15 cellular contexts compared by ENCODE assay signal in genomic region chr4:123351713-123352112, GRCh38. TPM values are rescaled to one million over a fixed set of nuclear protein-coding genes. Genes with fewer than 3 reads are reported as not detected.
DNase-seq lines count a peak whose midpoint lies in the region; ATAC-seq and TF ChIP-seq lines count a peak whose summit lies in the region.
"Had no signal": no experiment of that assay in that cellular context is flagged by ENCODE, and none has a peak within 500 bp of the region (broad histone marks: within the 10 kb centered on the region; RNA-seq: fewer than 3 reads in every experiment).

No MANE protein-coding gene starts in this region.

- no peaks in the 10 kb centered on the region for H3K9me3 ChIP-seq in heart left ventricle
- no peaks in the 10 kb centered on the region for H3K9me3 ChIP-seq in hepatocyte (ENCODE audit: low read depth)
- H3K9me3 ChIP-seq in neuronal stem cell (replicated peaks in 1 of 2; ENCODE audit: control insufficient read depth in 2 of 2, insufficient read depth in 1 of 2, low read depth in 1 of 2, low read length in 2 of 2): peaks cover 2 to 12% of the 10 kb centered on the region in 2 donors
- H3K9me3 ChIP-seq in trophoblast cell (ENCODE audit: insufficient read depth, low read depth, low read length): no peaks in the 10 kb centered on the region
- H3K9me3 ChIP-seq: tibial artery had no signal

- H3K9me2 ChIP-seq in hepatocyte (replicated peaks; ENCODE audit: insufficient read depth): no peaks in the 10 kb centered on the region

- intact Hi-C loops in heart left ventricle (cut with DNase I): loop anchor here in 2 of 10 donors (5.0 kb wide), 2 partner anchors 36 to 46 kb away; partner anchors contain the start of gene SPRY1 (in 1 of the 2)
- intact Hi-C loops in Right ventricle myocardium inferior (cut with DNase I): loop anchor here (2.0 to 5.0 kb wide), 2 partner anchors 13 to 46 kb away; partner anchors contain the start of gene SPRY1

- no peak overlapping the region for H3K23ac ChIP-seq in neuronal stem cell (ENCODE audit: low read depth, low read length, poor library complexity)
- H3K23ac ChIP-seq in trophoblast cell (ENCODE audit: low read length): no peak overlapping the region

- H3K4me2 ChIP-seq in hepatocyte (peak overlapping the region; percentile 63), neuronal stem cell (ENCODE audit: insufficient read depth, low read length, poor library complexity, severe bottlenecking) (no peak overlapping the region), trophoblast cell (ENCODE audit: low read length) (no peak overlapping the region)
- H3K4me2 ChIP-seq: smooth muscle cell had no signal

- H2AK5ac ChIP-seq in neuronal stem cell (ENCODE audit: low read depth, low read length) (no peak overlapping the region), trophoblast cell (ENCODE audit: low read length) (no peak overlapping the region)

- no peak overlapping the region for H2BK5ac ChIP-seq in neuronal stem cell (ENCODE audit: low read length)
- H2BK5ac ChIP-seq in trophoblast cell (ENCODE audit: low read depth, low read length, poor library complexity): no peak overlapping the region

- DNase-seq in heart left ventricle: no peak
- DNase-seq in Right ventricle myocardium inferior (ENCODE audit: missing footprints): no peak
- DNase-seq in hepatocyte (ENCODE audit: low spot score): peak; percentile 56
- no peak for DNase-seq in neuronal stem cell (ENCODE audit: low spot score)
- DNase-seq in activated T-cell treated with anti-CD3 and anti-CD28 coated beads, Interleukin-2, amount 50 U/mL, for 72 hours: no peak
- DNase-seq in trophoblast cell: no peak
- no peak for DNase-seq in activated T-cell treated with anti-CD3 and anti-CD28 coated beads for 4 hours
- DNase-seq: activated CD4-positive, alpha-beta T cell treated with anti-CD3 and anti-CD28 coated beads, Interleukin-2, amount 50 U/mL, for 4 hours; central memory CD4-positive, alpha-beta T cell; foreskin melanocyte; HFFc6; NCI-H526 treated with DMSO at 0.1 percent for 48 hours; tibial artery had no signal

- WGBS in heart left ventricle, 4 donors: 95 to 97% (median 97%) methylated on average over 19 of the region's 19 CpGs
- WGBS in hepatocyte (ENCODE audit: low lambda C conversion rate, missing lambda C conversion rate): 69% methylated on average over 19 of the region's 19 CpGs
- no CpG with 5 or more reads among the region's 19 CpGs for WGBS in neuronal stem cell (ENCODE audit: extremely low coverage in 2 of 2, insufficient read length in 2 of 2, insufficient replicate concordance in 1 of 2), 2 donors
- WGBS in trophoblast cell (ENCODE audit: extremely low coverage, insufficient coverage, insufficient read length): no CpG with 5 or more reads among the region's 19 CpGs

- peaks cover 5% of the 10 kb centered on the region for H3K4me1 Mint-ChIP-seq in activated T-cell treated with anti-CD3 and anti-CD28 coated beads, Interleukin-2, amount 50 U/mL, for 72 hours (ENCODE audit: low read depth)

- H3K27me3 Mint-ChIP-seq in activated T-cell treated with anti-CD3 and anti-CD28 coated beads, Interleukin-2, amount 50 U/mL, for 72 hours (ENCODE audit: low read depth): peaks cover 18% of the 10 kb centered on the region

- no peaks in the 10 kb centered on the region for H3K27me3 ChIP-seq in heart left ventricle
- no peaks in the 10 kb centered on the region for H3K27me3 ChIP-seq in hepatocyte
- no peaks in the 10 kb centered on the region for H3K27me3 ChIP-seq in neuronal stem cell (ENCODE audit: control insufficient read depth in 3 of 3, insufficient read depth in 3 of 3, low read depth in 1 of 3, low read length in 3 of 3)
- H3K27me3 ChIP-seq in trophoblast cell (ENCODE audit: insufficient read depth, low read length): no peaks in the 10 kb centered on the region
- H3K27me3 ChIP-seq: tibial artery had no signal

- no peak overlapping the region for H2AFZ ChIP-seq in hepatocyte
- H2AFZ ChIP-seq in neuronal stem cell (ENCODE audit: low read length): no peak overlapping the region
- no peak overlapping the region for H2AFZ ChIP-seq in trophoblast cell (ENCODE audit: insufficient read depth, low read length, poor library complexity)

- H3K4me3 Mint-ChIP-seq in activated T-cell treated with anti-CD3 and anti-CD28 coated beads, Interleukin-2, amount 50 U/mL, for 72 hours: no peak overlapping the region
- H3K4me3 Mint-ChIP-seq: HFFc6 had no signal

- no peak overlapping the region for H2BK12ac ChIP-seq in neuronal stem cell (ENCODE audit: low read length)
- no peak overlapping the region for H2BK12ac ChIP-seq in trophoblast cell (ENCODE audit: low read length)

- H3K14ac ChIP-seq in neuronal stem cell (ENCODE audit: low read length) (no peak overlapping the region), trophoblast cell (ENCODE audit: low read length) (no peak overlapping the region)

- no peak overlapping the region for H2BK120ac ChIP-seq in neuronal stem cell (ENCODE audit: low read depth, low read length)
- H2BK120ac ChIP-seq in trophoblast cell (ENCODE audit: insufficient read depth, low read length, poor library complexity): no peak overlapping the region

- H3K4me3 ChIP-seq in heart left ventricle: no peak overlapping the region
- H3K4me3 ChIP-seq in hepatocyte: no peak overlapping the region
- no peak overlapping the region for H3K4me3 ChIP-seq in neuronal stem cell (ENCODE audit: low read length in 2 of 2)
- H3K4me3 ChIP-seq in trophoblast cell (ENCODE audit: low read depth, low read length): no peak overlapping the region
- H3K4me3 ChIP-seq: smooth muscle cell, tibial artery had no signal

- TF ChIP-seq CTCF in heart left ventricle (IDR thresholded peaks at IDR 0.05): no peak
- no peak for TF ChIP-seq CTCF in hepatocyte (IDR thresholded peaks at IDR 0.05; ENCODE audit: poor library complexity)

- no peak for TF ChIP-seq POLR2A in heart left ventricle (IDR thresholded peaks at IDR 0.05)

- H3K27ac ChIP-seq in heart left ventricle (peak overlapping the region in 7 of 12 donors; percentile 57 to 81 (median 73)), hepatocyte (no peak overlapping the region), neuronal stem cell (replicated peaks; ENCODE audit: low read length) (no peak overlapping the region), trophoblast cell (ENCODE audit: low read depth, low read length) (no peak overlapping the region)
- H3K27ac ChIP-seq: tibial artery had no signal

- H4K8ac ChIP-seq in neuronal stem cell (ENCODE audit: low read depth, low read length) (no peak overlapping the region), trophoblast cell (ENCODE audit: low read depth, low read length) (no peak overlapping the region)

- no peaks in the 10 kb centered on the region for H4K20me1 ChIP-seq in hepatocyte (ENCODE audit: insufficient read depth, poor library complexity, severe bottlenecking)

- H4K12ac ChIP-seq in trophoblast cell (ENCODE audit: low read depth, low read length): no peak overlapping the region

- H3K79me2 ChIP-seq in hepatocyte (no peaks in the 10 kb centered on the region), trophoblast cell (ENCODE audit: control insufficient read depth, insufficient read depth, low read length, poor library complexity) (no peaks in the 10 kb centered on the region)

- no peak overlapping the region for H3K4ac ChIP-seq in neuronal stem cell (ENCODE audit: low read length)
- H3K4ac ChIP-seq in trophoblast cell (ENCODE audit: low read depth, low read length): no peak overlapping the region

- H2BK15ac ChIP-seq in neuronal stem cell (ENCODE audit: low read length): no peak overlapping the region

- no peak overlapping the region for H3K27ac Mint-ChIP-seq in activated T-cell treated with anti-CD3 and anti-CD28 coated beads, Interleukin-2, amount 50 U/mL, for 72 hours
- H3K27ac Mint-ChIP-seq: HFFc6 had no signal

- H4K91ac ChIP-seq in neuronal stem cell (ENCODE audit: low read depth, low read length, poor library complexity) (no peak overlapping the region), trophoblast cell (ENCODE audit: low read depth, low read length) (no peak overlapping the region)

- H3K36me3 Mint-ChIP-seq in activated T-cell treated with anti-CD3 and anti-CD28 coated beads, Interleukin-2, amount 50 U/mL, for 72 hours (ENCODE audit: insufficient read depth in 2 of 2): no peaks in the 10 kb centered on the region

- H3K36me3 ChIP-seq in heart left ventricle (no peaks in the 10 kb centered on the region), hepatocyte (replicated peaks; ENCODE audit: insufficient read depth, low read depth) (no peaks in the 10 kb centered on the region), neuronal stem cell (replicated peaks in 1 of 2; ENCODE audit: control insufficient read depth in 2 of 2, insufficient read depth in 2 of 2, low read length in 2 of 2) (no peaks in the 10 kb centered on the region), trophoblast cell (ENCODE audit: control insufficient read depth in 1 of 2, insufficient read depth in 2 of 2, low read length in 2 of 2) (no peaks in the 10 kb centered on the region)
- H3K36me3 ChIP-seq: tibial artery had no signal

- H3K79me1 ChIP-seq in neuronal stem cell (ENCODE audit: low read depth, low read length): no peaks in the 10 kb centered on the region
- no peaks in the 10 kb centered on the region for H3K79me1 ChIP-seq in trophoblast cell (ENCODE audit: low read length)

- no peaks in the 10 kb centered on the region for H3K9me3 Mint-ChIP-seq in activated T-cell treated with anti-CD3 and anti-CD28 coated beads, Interleukin-2, amount 50 U/mL, for 72 hours
- H3K9me3 Mint-ChIP-seq: HFFc6 had no signal

- no peak for ATAC-seq in heart left ventricle
- no peak for ATAC-seq in Right ventricle myocardium inferior
- ATAC-seq in activated T-cell treated with anti-CD3 and anti-CD28 coated beads, Interleukin-2, amount 50 U/mL, for 72 hours (replicated peaks in 1 of 2): no peak
- ATAC-seq in esophagus mucosa: no peak

- H3K4me1 ChIP-seq in heart left ventricle: peaks cover 0 to 25% (median 15%) of the 10 kb centered on the region in 12 donors
- H3K4me1 ChIP-seq in hepatocyte (ENCODE audit: insufficient read depth): peaks cover 10% of the 10 kb centered on the region
- peaks cover 7 to 10% of the 10 kb centered on the region in 2 donors for H3K4me1 ChIP-seq in neuronal stem cell (ENCODE audit: control insufficient read depth in 2 of 2, insufficient read depth in 1 of 2, low read depth in 1 of 2, low read length in 2 of 2)
- no peaks in the 10 kb centered on the region for H3K4me1 ChIP-seq in trophoblast cell (ENCODE audit: control insufficient read depth in 1 of 2, insufficient read depth in 2 of 2, low read length in 2 of 2)

- H3K9ac ChIP-seq in neuronal stem cell (ENCODE audit: low read depth, low read length, poor library complexity): no peak overlapping the region
- H3K9ac ChIP-seq in trophoblast cell (ENCODE audit: low read length): no peak overlapping the region

- H3K18ac ChIP-seq in neuronal stem cell (ENCODE audit: low read length) (peak overlapping the region; percentile 12), trophoblast cell (ENCODE audit: low read length) (no peak overlapping the region)

RNA-seq across cellular contexts. Expression of gene SPRY1, which starts 44.9 kb away (rescaled TPM):
- total RNA-seq in heart left ventricle (100 to 1,000 TPM in 1 of 9 donors, 10 to 100 TPM in 8; 28.0 to 104 (median 39.1) TPM), Right ventricle myocardium inferior (37.0 TPM), hepatocyte (37.7 and 43.9 TPM in 2 replicates), esophagus mucosa (16.0 TPM)
- polyA plus RNA-seq in heart left ventricle (10 to 100 TPM; 17.0 to 57.6 TPM), hepatocyte (36.7 and 40.1 TPM in 2 replicates)
- polyA plus RNA-seq in neuronal stem cell (2013, experiment 1 of 2): 92.4 TPM
- polyA plus RNA-seq in neuronal stem cell (2013, experiment 2 of 2): 97.0 TPM
- 10 to 100 TPM; 39.8 to 58.1 TPM for total RNA-seq in activated T-cell treated with anti-CD3 and anti-CD28 coated beads, Interleukin-2, amount 50 U/mL, for 72 hours
- 3.3 and 3.5 TPM in 2 replicates for polyA plus RNA-seq in trophoblast cell (2013)

Comparison
In these comparisons a context has a peak if more than half of its experiments do, and no peak if none do; other contexts are left out.
1. H3K27ac ChIP-seq: peak in heart left ventricle (7 of 12); none in hepatocyte (single experiment), neuronal stem cell (single experiment) and trophoblast cell (single experiment).